In the genomic region with DNA sequence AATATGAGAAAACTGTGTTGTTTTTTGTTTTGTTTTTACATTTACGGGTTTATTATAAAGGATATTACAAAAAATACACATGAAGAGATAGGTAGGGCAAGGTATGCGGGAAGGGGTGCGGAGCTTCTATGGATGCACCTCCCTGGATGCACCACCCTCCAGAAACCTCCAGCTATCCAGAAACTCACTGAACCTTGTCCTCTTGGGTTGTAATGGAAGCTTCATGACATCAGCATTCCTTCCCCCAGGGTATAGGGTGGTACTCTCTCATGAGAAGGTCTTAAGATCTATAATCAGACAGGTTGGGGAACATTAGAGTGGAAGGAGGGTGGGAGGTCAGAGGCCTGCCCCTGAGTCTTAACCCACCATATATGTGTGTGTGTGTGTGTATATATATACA, we compare ENCODE assay signal across 34 cellular contexts.
"Had no signal": no experiment of that assay in that cellular context is flagged by ENCODE, and none has a peak within 500 bp of the region (broad histone marks: within the 10 kb centered on the region; RNA-seq: fewer than 3 reads in every experiment).

No MANE protein-coding gene starts in this region.

- H3K27ac Mint-ChIP-seq: activated B cell treated with CpG ODN at 0.5 μM for 24 hours; activated CD4-positive, alpha-beta memory T cell treated with anti-CD3 and anti-CD28 coated beads for 36 hours; activated CD8-positive, alpha-beta memory T cell treated with anti-CD3 and anti-CD28 coated beads, Interleukin-2, amount 10 ng/mL, durations not matched to agents 7 days and 5 days; activated naive CD8-positive, alpha-beta T cell treated with anti-CD3 and anti-CD28 coated beads for 36 hours; T-cell; T-helper 17 cell had no signal

- H3K27me3 ChIP-seq: brain microvascular endothelial cell, Peyer's patch had no signal

- DNase-seq: activated B cell treated with CpG ODN at 0.5 μM for 24 hours; activated CD4-positive, alpha-beta memory T cell treated with anti-CD3 and anti-CD28 coated beads for 36 hours; activated CD4-positive, alpha-beta T cell treated with anti-CD3 and anti-CD28 coated beads for 4 hours; activated CD4-positive, alpha-beta T cell treated with anti-CD3 and anti-CD28 coated beads, Interleukin-2, amount 50 U/mL, for 1 hour; activated CD4-positive, CD25-positive, alpha-beta regulatory T cell treated with anti-CD3 and anti-CD28 coated beads, Interleukin-2, amount 50 U/mL, for 72 hours; activated CD8-positive, alpha-beta memory T cell treated with anti-CD3 and anti-CD28 coated beads for 24 hours; activated CD8-positive, alpha-beta memory T cell treated with anti-CD3 and anti-CD28 coated beads, Interleukin-2, amount 10 ng/mL, durations not matched to agents 7 days and 5 days; activated CD8-positive, alpha-beta memory T cell treated with anti-CD3 and anti-CD28 coated beads, Interleukin-2, amount 50 U/mL, for 48 hours; activated effector memory CD4-positive, alpha-beta T cell treated with Interleukin-2 at 50 U/mL for 16 hours; activated naive CD4-positive, alpha-beta T cell treated with anti-CD3 and anti-CD28 coated beads, Interleukin-2, amount 50 U/mL, for 16 hours; activated naive CD8-positive, alpha-beta T cell treated with anti-CD3 and anti-CD28 coated beads for 36 hours; activated T-cell treated with anti-CD3 and anti-CD28 coated beads, Interleukin-2, amount 50 U/mL, for 48 hours; amniotic stem cell; aorta; brain microvascular endothelial cell; central memory CD4-positive, alpha-beta T cell; MM.1S; MV-4-11; NCI-H1092; NCI-H1436 treated with DMSO at 0.1 percent for 48 hours; NCI-H1694 treated with DMSO at 0.1 percent for 48 hours; NCI-H2029; NCI-H345; NCI-H524 treated with DMSO at 0.1 percent for 48 hours; NK-92 treated with Interleukin-12 subunit alpha and Interleukin-12 subunit beta, amount 100 ng/mL, for 24 hours; PC-3; RPMI8226; SHP77 treated with DMSO at 0.1 percent for 48 hours; T-cell; T-helper 17 cell had no signal

- H3K4me3 Mint-ChIP-seq: activated B cell treated with CpG ODN at 0.5 μM for 24 hours; activated CD4-positive, alpha-beta memory T cell treated with anti-CD3 and anti-CD28 coated beads for 36 hours; activated CD8-positive, alpha-beta memory T cell treated with anti-CD3 and anti-CD28 coated beads, Interleukin-2, amount 10 ng/mL, durations not matched to agents 7 days and 5 days; activated naive CD8-positive, alpha-beta T cell treated with anti-CD3 and anti-CD28 coated beads for 36 hours; T-cell; T-helper 17 cell had no signal

- H3K27ac ChIP-seq: brain microvascular endothelial cell, KMS-11, VCaP had no signal

- H3K4me3 ChIP-seq: Peyer's patch had no signal

- ATAC-seq: activated CD8-positive, alpha-beta memory T cell treated with anti-CD3 and anti-CD28 coated beads, Interleukin-2, amount 10 ng/mL, durations not matched to agents 7 days and 5 days; PC-3; SK-N-SH treated with all-trans-retinoic acid at 6 μM for 48 hours; T-cell; T-helper 17 cell had no signal

- H3K36me3 Mint-ChIP-seq: activated CD4-positive, alpha-beta memory T cell treated with anti-CD3 and anti-CD28 coated beads for 36 hours; activated CD8-positive, alpha-beta memory T cell treated with anti-CD3 and anti-CD28 coated beads, Interleukin-2, amount 10 ng/mL, durations not matched to agents 7 days and 5 days had no signal

- H3K4me1 Mint-ChIP-seq: activated B cell treated with CpG ODN at 0.5 μM for 24 hours; activated CD8-positive, alpha-beta memory T cell treated with anti-CD3 and anti-CD28 coated beads, Interleukin-2, amount 10 ng/mL, durations not matched to agents 7 days and 5 days; activated naive CD8-positive, alpha-beta T cell treated with anti-CD3 and anti-CD28 coated beads for 36 hours; T-cell; T-helper 17 cell had no signal

- H3K9me3 ChIP-seq: Peyer's patch had no signal

- H3K9me3 Mint-ChIP-seq: activated B cell treated with CpG ODN at 0.5 μM for 24 hours; activated CD4-positive, alpha-beta memory T cell treated with anti-CD3 and anti-CD28 coated beads for 36 hours had no signal

- H3K36me3 ChIP-seq: brain microvascular endothelial cell, Peyer's patch had no signal

- H3K27me3 Mint-ChIP-seq: activated B cell treated with CpG ODN at 0.5 μM for 24 hours, T-helper 17 cell had no signal
